Comparison of ENCODE assay signal across 8 cellular contexts in genomic region chr17:47500620-47501019, GRCh38. TPM values are rescaled to one million over a fixed set of nuclear protein-coding genes. Genes with fewer than 3 reads are reported as not detected.
DNase-seq lines count a peak whose midpoint lies in the region; ATAC-seq, FAIRE-seq and TF ChIP-seq lines count a peak whose summit lies in the region.
"Not testable (repeated sequence)": the region's sequence is repeated elsewhere in the genome, so short reads cannot be mapped to it uniquely, and the experiment has no call there.

No MANE protein-coding gene starts in this region.

- H3K36me3 Mint-ChIP-seq in activated CD4-positive, alpha-beta memory T cell treated with anti-CD3 and anti-CD28 coated beads, Interleukin-2, amount 10 ng/mL, durations not matched to agents 7 days and 5 days (ENCODE audit: low read depth): not testable (repeated sequence)

- peak overlapping the region; percentile 56 for H3K27ac Mint-ChIP-seq in activated CD4-positive, alpha-beta memory T cell treated with anti-CD3 and anti-CD28 coated beads, Interleukin-2, amount 10 ng/mL, durations not matched to agents 7 days and 5 days

- peaks cover 16% of the 10 kb centered on the region for H3K4me1 Mint-ChIP-seq in activated CD4-positive, alpha-beta memory T cell treated with anti-CD3 and anti-CD28 coated beads, Interleukin-2, amount 10 ng/mL, durations not matched to agents 7 days and 5 days

- not testable (repeated sequence) for H3K9me3 Mint-ChIP-seq in activated CD4-positive, alpha-beta memory T cell treated with anti-CD3 and anti-CD28 coated beads, Interleukin-2, amount 10 ng/mL, durations not matched to agents 7 days and 5 days

- H3K4me3 Mint-ChIP-seq in activated CD4-positive, alpha-beta memory T cell treated with anti-CD3 and anti-CD28 coated beads, Interleukin-2, amount 10 ng/mL, durations not matched to agents 7 days and 5 days: not testable (repeated sequence)

- peak; percentile 36 for TF ChIP-seq CTCF in A673 (conservative IDR thresholded peaks at IDR 0.05; ENCODE audit: low read depth, low read length)
- TF ChIP-seq CTCF in epithelial cell of esophagus (IDR thresholded peaks at IDR 0.05; ENCODE audit: insufficient read depth, low read depth, low read length, missing control alignments): peak; percentile 48
- peak in 2 of 4 donors; percentile 17 to 26 for TF ChIP-seq CTCF in pancreas (IDR thresholded peaks at IDR 0.05)

- H3K4me1 ChIP-seq in A673 (ENCODE audit: insufficient read depth, low read length, poor library complexity, severe bottlenecking); pancreas: not testable (repeated sequence)

- peak; percentile 53 to 84 (median 74) for ATAC-seq in pancreas

- BruUV-seq in A673 (replicated peaks; lab: Mats Ljungman, UMichigan): not testable (repeated sequence)

- intact Hi-C loops in A673 (cut with micrococcal nuclease; ENCODE audit: unreplicated experiment); pancreas (cut with DNase I): not testable (repeated sequence)

- peak; percentile 4 for DNase-seq in A673 (ENCODE audit: low spot score)
- DNase-seq in GM03348 (ENCODE audit: low spot score): peak; percentile 7
- peak; percentile 58 for DNase-seq in LHCN-M2 (ENCODE audit: low read depth)
- peak; percentile 61 for DNase-seq in OCI-M1 (lab: John Stamatoyannopoulos, UW)
- DNase-seq in activated CD4-positive, alpha-beta memory T cell treated with anti-CD3 and anti-CD28 coated beads, Interleukin-2, amount 10 ng/mL, durations not matched to agents 7 days and 5 days: not testable (repeated sequence)
- peak; percentile 50 for DNase-seq in epithelial cell of esophagus (ENCODE audit: low read depth)
- peak; percentile 25 for DNase-seq in iPS-NIHi11 (ENCODE audit: low spot score)
- DNase-seq in pancreas: peak in 1 of 6 donors; percentile 16

- WGBS in pancreas, 2 donors: 50 to 57% methylated on average over 3 to 4 of the region's 4 CpGs

- H3K4me3 ChIP-seq in A673 (ENCODE audit: low read depth, low read length, poor library complexity, severe bottlenecking); epithelial cell of esophagus (ENCODE audit: low read length); pancreas: not testable (repeated sequence)

- not testable (repeated sequence) for H3K27me3 Mint-ChIP-seq in activated CD4-positive, alpha-beta memory T cell treated with anti-CD3 and anti-CD28 coated beads, Interleukin-2, amount 10 ng/mL, durations not matched to agents 7 days and 5 days

- not testable (repeated sequence) for FAIRE-seq in pancreas (lab: Jason Lieb, UNC)

- POLR2A ChIA-PET in A673 (lab: Charles Lee; ENCODE audit: low non-redundant PET); activated CD4-positive, alpha-beta memory T cell treated with anti-CD3 and anti-CD28 coated beads, Interleukin-2, amount 10 ng/mL, durations not matched to agents 7 days and 5 days (lab: Charles Lee): not testable (repeated sequence)

- not testable (repeated sequence) for H3K27ac ChIP-seq in A673 (ENCODE audit: low read depth, low read length, poor library complexity, severe bottlenecking); pancreas

- CTCF ChIA-PET in A673 (lab: Charles Lee): interaction anchor here (0.7 kb wide), 2 partner anchors 16 to 219 kb away, joined by 3 read pairs; no protein-coding TSS in a partner anchor
- CTCF ChIA-PET in activated CD4-positive, alpha-beta memory T cell treated with anti-CD3 and anti-CD28 coated beads, Interleukin-2, amount 10 ng/mL, durations not matched to agents 7 days and 5 days (lab: Charles Lee): interaction anchor here (1.4 to 2.7 kb wide), 2 partner anchors 116 to 118 kb away, joined by 3 to 14 read pairs; no protein-coding TSS in a partner anchor

- H3K9me3 ChIP-seq in A673 (ENCODE audit: low read depth, low read length, poor library complexity, severe bottlenecking); pancreas: not testable (repeated sequence)

- H3K27me3 ChIP-seq in A673 (replicated peaks; ENCODE audit: insufficient read depth, low read depth, low read length, poor library complexity); pancreas: not testable (repeated sequence)

- not testable (repeated sequence) for H3K36me3 ChIP-seq in A673 (ENCODE audit: insufficient read depth, low read length, poor library complexity, severe bottlenecking); pancreas

RNA-seq across cellular contexts. Expression of gene NPEPPS, which starts 30.3 kb away (rescaled TPM):
- 63.4 and 76.4 TPM in 2 replicates for total RNA-seq in A673 (2021)
- total RNA-seq in LHCN-M2 (2014; rRNA removed): 73.4 and 92.3 TPM in 2 replicates
- 98.0 TPM for polyA plus RNA-seq in LHCN-M2 (2012)
- 100 to 1,000 TPM; 103 to 105 TPM for total RNA-seq in activated CD4-positive, alpha-beta memory T cell treated with anti-CD3 and anti-CD28 coated beads, Interleukin-2, amount 10 ng/mL, durations not matched to agents 7 days and 5 days
- 10 to 100 TPM; 32.3 to 72.3 (median 49.7) TPM for total RNA-seq in pancreas
- 10 to 100 TPM; 31.9 to 35.6 TPM for polyA plus RNA-seq in pancreas
